12 cellular contexts compared by ENCODE assay signal in genomic region chr3:172524611-172525010, GRCh38. TPM values are rescaled to one million over a fixed set of nuclear protein-coding genes. Genes with fewer than 3 reads are reported as not detected.
DNase-seq lines count a peak whose midpoint lies in the region; ATAC-seq and TF ChIP-seq lines count a peak whose summit lies in the region.
"Had no signal": no experiment of that assay in that cellular context is flagged by ENCODE, and none has a peak within 500 bp of the region (broad histone marks: within the 10 kb centered on the region; RNA-seq: fewer than 3 reads in every experiment).

No MANE protein-coding gene starts in this region.

- H3K9me3 ChIP-seq in MG63 (no peaks in the 10 kb centered on the region), parathyroid adenoma (ENCODE audit: control insufficient read depth, low read length) (no peaks in the 10 kb centered on the region)
- H3K9me3 ChIP-seq: psoas muscle, thyroid gland had no signal

- peak overlapping the region; percentile 88 to 90 for H3K4me3 Mint-ChIP-seq in effector memory CD8-positive, alpha-beta T cell

- no peak overlapping the region for H3K9ac ChIP-seq in parathyroid adenoma

- no peak for TF ChIP-seq CTCF in parathyroid adenoma (IDR thresholded peaks at IDR 0.05)

- H3K79me2 ChIP-seq in parathyroid adenoma: peaks cover 18% of the 10 kb centered on the region

- H3K27me3 ChIP-seq in MG63: no peaks in the 10 kb centered on the region
- H3K27me3 ChIP-seq in parathyroid adenoma (ENCODE audit: control insufficient read depth, insufficient read depth, low read length): no peaks in the 10 kb centered on the region
- H3K27me3 ChIP-seq: thyroid gland had no signal

- DNase-seq in EL (peak; percentile 63), MG63 (peak; percentile 60), NCI-H1105 (lab: John Stamatoyannopoulos, UW) (no peak), SW 1271 (lab: John Stamatoyannopoulos, UW) (no peak)
- DNase-seq in effector memory CD8-positive, alpha-beta T cell: no peak
- DNase-seq: activated effector memory CD4-positive, alpha-beta T cell treated with Interleukin-2 at 50 U/mL for 16 hours; psoas muscle; RPMI8226; thyroid gland had no signal

- H3K4me3 ChIP-seq in MG63: no peak overlapping the region
- H3K4me3 ChIP-seq in parathyroid adenoma (ENCODE audit: low read depth, low read length): no peak overlapping the region
- H3K4me3 ChIP-seq: psoas muscle, thyroid gland had no signal

- no peaks in the 10 kb centered on the region for H3K9me3 Mint-ChIP-seq in effector memory CD8-positive, alpha-beta T cell

- peaks cover 33 to 34% of the 10 kb centered on the region in 2 donors for H3K4me1 Mint-ChIP-seq in effector memory CD8-positive, alpha-beta T cell (ENCODE audit: low read depth in 2 of 2)

- no peaks in the 10 kb centered on the region for H3K27me3 Mint-ChIP-seq in effector memory CD8-positive, alpha-beta T cell

- H3K4me1 ChIP-seq in parathyroid adenoma: peaks cover 9% of the 10 kb centered on the region
- H3K4me1 ChIP-seq: psoas muscle had no signal

- no peak for ATAC-seq in effector memory CD8-positive, alpha-beta T cell (replicated peaks)
- ATAC-seq in HG02852 (IDR thresholded peaks at IDR 0.05; ENCODE audit: unreplicated experiment): no peak
- ATAC-seq: psoas muscle had no signal

- H3K27ac Mint-ChIP-seq in effector memory CD8-positive, alpha-beta T cell: peak overlapping the region; percentile 94

- H3K36me3 ChIP-seq in MG63 (no peaks in the 10 kb centered on the region), parathyroid adenoma (ENCODE audit: control insufficient read depth, insufficient read depth, low read length) (no peaks in the 10 kb centered on the region)
- H3K36me3 ChIP-seq: thyroid gland had no signal

- no peak overlapping the region for H3K4me2 ChIP-seq in parathyroid adenoma (ENCODE audit: low read length)

- no peak overlapping the region for H2AFZ ChIP-seq in parathyroid adenoma

- peaks cover 9% of the 10 kb centered on the region for H3K36me3 Mint-ChIP-seq in effector memory CD8-positive, alpha-beta T cell (ENCODE audit: insufficient read depth)

- H3K27ac ChIP-seq in parathyroid adenoma: peak overlapping the region; percentile 97
- H3K27ac ChIP-seq: C4-2B had no signal

RNA-seq across cellular contexts. Expression of gene TNFSF10, which starts 1.4 kb away (rescaled TPM):
- not detected in 2 replicates for total RNA-seq in MG63 (2014; rRNA removed; shearing (Covaris generic); ENCODE audit: low replicate concordance)

Comparison
In these comparisons a context has a peak if more than half of its experiments do, and no peak if none do; other contexts are left out.
1. DNase-seq: peak in EL (single experiment) and MG63 (single experiment); none in effector memory CD8-positive, alpha-beta T cell (0 of 3), NCI-H1105 (single experiment) and SW 1271 (0 of 2).